ENCODE assay signal across 1 cellular context in the genomic region with DNA sequence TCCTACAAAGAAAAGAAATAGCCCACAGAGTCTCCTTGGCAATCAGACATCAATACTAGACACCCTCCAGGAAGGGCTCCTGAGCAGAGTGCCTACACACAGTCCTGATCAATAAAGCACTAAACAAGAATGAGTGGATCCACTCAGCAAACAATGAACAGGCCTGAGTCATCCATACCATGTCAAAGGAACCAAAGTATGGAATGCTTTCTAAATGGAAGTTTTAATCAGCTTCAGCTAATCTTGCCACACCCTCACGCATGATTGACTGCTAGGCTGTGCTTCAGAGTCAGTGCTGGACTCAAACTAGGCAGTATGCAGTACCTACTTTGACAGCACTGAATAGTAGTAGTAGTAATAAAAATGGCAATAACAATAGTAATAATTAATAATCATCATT.
TF ChIP-seq lines count a peak whose summit lies in the region.

No MANE protein-coding gene starts in this region.

TF ChIP-seq in SK-N-SH treated with all-trans-retinoic acid at 6 μM for 48 hours, 23 proteins besides CTCF, POLR2A, EP300 and RAD21 (continued from another document):
- TF ChIP-seq ZC3H10 (CRISPR knock-in tag; IDR thresholded peaks at IDR 0.05) (no peak), TOX (CRISPR knock-in tag; IDR thresholded peaks at IDR 0.05; ENCODE audit: borderline replicate concordance) (no peak), ZFP30 (CRISPR knock-in tag; IDR thresholded peaks at IDR 0.05) (no peak), RARB (CRISPR knock-in tag; IDR thresholded peaks at IDR 0.05) (no peak), TCF4 (CRISPR knock-in tag; IDR thresholded peaks at IDR 0.05; ENCODE audit: borderline replicate concordance) (no peak)
